In genomic region chr17:21453144-21453982, GRCh38 we compare ENCODE assay signal across 1 cellular context.
TF ChIP-seq lines count a peak whose summit lies in the region.

No MANE protein-coding gene starts in this region.

TF ChIP-seq in WTC11, 78 proteins besides CTCF, POLR2A, EP300 and RAD21 (continued from another document):
- TF ChIP-seq ZNF512 (CRISPR knock-in tag; IDR thresholded peaks at IDR 0.05; ENCODE audit: borderline replicate concordance): no peak
